ENCODE assay signal across 8 cellular contexts in the genomic region with DNA sequence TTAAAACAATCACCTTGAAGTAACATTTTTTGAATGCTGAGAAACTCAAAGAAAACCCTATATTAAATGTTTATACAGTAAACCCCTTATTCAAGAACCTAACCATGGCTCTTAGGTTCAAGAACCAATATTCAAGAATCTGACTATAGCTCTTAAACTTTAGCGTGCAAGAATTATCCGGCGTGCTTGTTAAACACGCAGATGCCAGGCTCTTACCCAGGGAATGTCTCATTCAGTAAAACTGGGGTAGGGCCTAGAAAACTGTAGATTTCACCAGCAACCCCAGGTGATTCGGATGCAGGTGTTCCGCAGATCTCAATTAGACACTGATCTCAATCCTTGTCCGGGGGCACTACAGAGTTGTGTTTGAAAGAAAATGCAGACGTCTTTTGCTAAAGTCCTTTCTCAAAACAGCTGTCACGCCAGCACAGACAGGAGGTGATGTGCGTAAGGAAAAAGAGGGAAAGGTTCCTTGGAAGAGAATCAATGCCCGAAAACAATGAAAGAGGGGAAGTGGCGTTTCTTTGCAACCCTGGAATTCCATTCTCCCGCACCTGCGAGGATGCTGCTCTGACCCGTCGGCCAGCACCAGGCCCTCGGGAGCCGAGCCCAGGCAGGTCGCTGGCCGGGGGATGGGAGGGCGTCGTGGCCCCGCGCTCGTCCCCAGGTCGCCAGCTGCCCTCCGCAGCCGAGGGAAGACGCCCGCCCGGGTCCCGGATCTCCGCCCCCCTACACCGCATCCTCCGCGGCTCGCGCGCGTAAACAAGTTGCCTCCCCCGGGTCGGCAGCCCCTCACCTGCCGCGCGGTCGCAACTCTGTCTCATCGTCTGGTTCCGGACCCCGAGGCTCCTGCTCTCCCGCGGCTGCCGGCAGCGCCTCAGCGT. TPM values are rescaled to one million over a fixed set of nuclear protein-coding genes. Genes with fewer than 3 reads are reported as not detected.
DNase-seq lines count a peak whose midpoint lies in the region; ATAC-seq and TF ChIP-seq lines count a peak whose summit lies in the region.

No MANE protein-coding gene starts in this region.

- BruUV-seq in Panc1 (replicated peaks; lab: Mats Ljungman, UMichigan): no TSS peak

- H3K27me3 ChIP-seq in Panc1 (ENCODE audit: control insufficient read depth, insufficient read depth, low read length): no peaks in the 10 kb centered on the region
- H3K27me3 ChIP-seq in psoas muscle (ENCODE audit: insufficient read depth in 3 of 3, low read length in 2 of 3): no peaks in the 10 kb centered on the region

- in situ Hi-C loops in G401 (cut with HindIII; ENCODE audit: low sequenced_read_pairs): no loop called here
- in situ Hi-C loops in Panc1 (cut with HindIII; ENCODE audit: low pct_unique_long_range_greater_than_20kb, low sequenced_read_pairs): no loop called here

- H3K4me3 ChIP-seq in Panc1 (ENCODE audit: low read depth in 2 of 2, low read length in 2 of 2) (peak overlapping the region; percentile 86 to 88), psoas muscle (peak overlapping the region; percentile 91)

- CTCF ChIA-PET in Panc1 (lab: Charles Lee): no interaction called here

- intact Hi-C loops in Panc1 (cut with micrococcal nuclease; ENCODE audit: unreplicated experiment) (no loop called here), left cardiac atrium (cut with DNase I) (no loop called here), psoas muscle (cut with DNase I) (loop anchor here (5.0 kb wide), 2 partner anchors 34 to 41 kb away; no protein-coding TSS in a partner anchor)

- H3K4me1 Mint-ChIP-seq in activated naive CD8-positive, alpha-beta T cell treated with anti-CD3 and anti-CD28 coated beads for 36 hours: peaks cover 17% of the 10 kb centered on the region

- peak overlapping the region; percentile 92 for H3K4me3 Mint-ChIP-seq in activated naive CD8-positive, alpha-beta T cell treated with anti-CD3 and anti-CD28 coated beads for 36 hours

- H3K36me3 ChIP-seq in Panc1 (ENCODE audit: control insufficient read depth, insufficient read depth, low read length) (peaks cover 3% of the 10 kb centered on the region; the same call in 1 of the 2 replicates), psoas muscle (ENCODE audit: insufficient read depth in 1 of 2, low read depth in 1 of 2) (no peaks in the 10 kb centered on the region)

- H3K9me3 ChIP-seq in Panc1 (ENCODE audit: control insufficient read depth, insufficient read depth, low read depth, low read length) (no peaks in the 10 kb centered on the region), psoas muscle (no peaks in the 10 kb centered on the region)

- peak overlapping the region; percentile 87 for H3K27ac Mint-ChIP-seq in activated naive CD8-positive, alpha-beta T cell treated with anti-CD3 and anti-CD28 coated beads for 36 hours

- H3K27ac ChIP-seq in Panc1 (ENCODE audit: low read length) (peak overlapping the region; percentile 80), psoas muscle (peak overlapping the region; percentile 97)

- peak; percentile 3 for ATAC-seq in HG02678 (IDR thresholded peaks at IDR 0.05; ENCODE audit: unreplicated experiment)
- ATAC-seq in Panc1: peak; percentile 3
- ATAC-seq in left cardiac atrium: peak; percentile 0 to 1
- ATAC-seq in psoas muscle: no peak
- no peak for ATAC-seq in GM19452 (IDR thresholded peaks at IDR 0.05; ENCODE audit: unreplicated experiment)

- WGBS in psoas muscle, 3 donors: 1 to 3% (median 2%) methylated on average over 31 to 54 of the region's 54 CpGs

- no peaks in the 10 kb centered on the region for H3K36me3 Mint-ChIP-seq in activated naive CD8-positive, alpha-beta T cell treated with anti-CD3 and anti-CD28 coated beads for 36 hours

- TF ChIP-seq CTCF in Panc1 (IDR thresholded peaks at IDR 0.05): no peak
- TF ChIP-seq CTCF in psoas muscle (IDR thresholded peaks at IDR 0.05): no peak

- POLR2A ChIA-PET in Panc1 (lab: Charles Lee): no interaction called here

- no peaks in the 10 kb centered on the region for H3K9me3 Mint-ChIP-seq in activated naive CD8-positive, alpha-beta T cell treated with anti-CD3 and anti-CD28 coated beads for 36 hours

- peak; percentile 33 for DNase-seq in G401 (ENCODE audit: low spot score)
- no peak for DNase-seq in Panc1 (ENCODE audit: low read depth, low spot score)
- peak; percentile 61 for DNase-seq in activated naive CD8-positive, alpha-beta T cell treated with anti-CD3 and anti-CD28 coated beads for 36 hours
- DNase-seq in left cardiac atrium: peak; percentile 50
- DNase-seq in psoas muscle: peak; percentile 48 to 71
- no peak for DNase-seq in NCI-H524 treated with DMSO at 0.1 percent for 48 hours (lab: John Stamatoyannopoulos, UW)

- peaks cover 21% of the 10 kb centered on the region for H3K4me1 ChIP-seq in Panc1 (ENCODE audit: control insufficient read depth, insufficient read depth, low read length)
- H3K4me1 ChIP-seq in psoas muscle: peaks cover 36% of the 10 kb centered on the region

- no peaks in the 10 kb centered on the region for H3K27me3 Mint-ChIP-seq in activated naive CD8-positive, alpha-beta T cell treated with anti-CD3 and anti-CD28 coated beads for 36 hours

RNA-seq across cellular contexts. Expression of a gene that starts 0.9 kb away (rescaled TPM):
- total RNA-seq in G401 (2014; rRNA removed; shearing (Covaris generic)): 9.8 and 13.5 TPM in 2 replicates
- 11.3 TPM for total RNA-seq in Panc1 (2021; ENCODE audit: unreplicated experiment)
- polyA plus RNA-seq in Panc1 (2012; ENCODE audit: insufficient read length): 8.7 TPM
- 10 to 100 TPM; 10.6 to 14.7 TPM for total RNA-seq in activated naive CD8-positive, alpha-beta T cell treated with anti-CD3 and anti-CD28 coated beads for 36 hours
- 10 to 100 TPM in 1 of 2 donors, 1 to 10 TPM in 1; 7.9 to 13.6 TPM for total RNA-seq in left cardiac atrium
- total RNA-seq in psoas muscle: 1 to 10 TPM; 5.0 to 9.6 (median 8.0) TPM
- polyA plus RNA-seq in psoas muscle: 1 to 10 TPM; 2.1 to 7.7 (median 6.7) TPM

Comparison
In these comparisons a context has a peak if more than half of its experiments do, and no peak if none do; other contexts are left out.
1. DNase-seq: peak in G401 (single experiment), activated naive CD8-positive, alpha-beta T cell treated with anti-CD3 and anti-CD28 coated beads for 36 hours (single experiment), left cardiac atrium (single experiment) and psoas muscle (2 of 2); none in Panc1 (single experiment) and NCI-H524 treated with DMSO at 0.1 percent for 48 hours (single experiment).
2. ATAC-seq: peak in HG02678 (single experiment), Panc1 (single experiment) and left cardiac atrium (2 of 2); none in psoas muscle (0 of 4) and GM19452 (single experiment).
3. intact Hi-C loops: an anchor here in psoas muscle (5.0 kb wide); none called in Panc1 and left cardiac atrium.